Comparison of ENCODE assay signal across 10 cellular contexts in the genomic region with DNA sequence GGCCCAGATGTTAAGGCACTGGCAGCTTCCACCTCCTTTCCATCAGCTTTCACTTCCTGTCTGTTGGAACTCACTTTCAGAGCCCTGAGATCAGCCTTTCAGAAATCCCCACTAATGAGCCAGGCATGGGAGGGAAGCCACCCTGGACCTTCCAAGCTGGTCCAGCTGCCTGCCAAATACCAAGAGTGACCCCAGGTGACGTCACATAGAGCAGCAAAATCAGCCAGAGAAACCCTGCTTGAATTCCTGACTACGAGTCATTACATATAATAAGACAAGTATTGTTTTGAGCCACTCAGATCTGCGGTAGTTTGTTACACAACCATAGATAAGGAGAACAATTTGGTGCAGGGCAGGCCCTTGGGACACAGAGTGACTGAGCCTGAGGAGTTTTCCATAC.
DNase-seq lines count a peak whose midpoint lies in the region; ATAC-seq and TF ChIP-seq lines count a peak whose summit lies in the region.
"Had no signal": no experiment of that assay in that cellular context is flagged by ENCODE, and none has a peak within 500 bp of the region (broad histone marks: within the 10 kb centered on the region; RNA-seq: fewer than 3 reads in every experiment).

No MANE protein-coding gene starts in this region.

- no peaks in the 10 kb centered on the region for H3K36me3 Mint-ChIP-seq in mesothelial cell of epicardium
- H3K36me3 Mint-ChIP-seq: memory B cell had no signal

- no peak for TF ChIP-seq POLR2A in NB4 (IDR thresholded peaks at IDR 0.05; ENCODE audit: extremely low read depth, insufficient read length)

- H3K4me1 Mint-ChIP-seq in mesothelial cell of epicardium, result peaks cover 22% of the 10 kb centered on the region
- H3K4me1 Mint-ChIP-seq: memory B cell had no signal

- TF ChIP-seq CTCF in AG10803 (conservative IDR thresholded peaks at IDR 0.05; ENCODE audit: low read length), result no peak
- TF ChIP-seq CTCF in NB4 (IDR thresholded peaks at IDR 0.05; ENCODE audit: low read depth, low read length), result no peak
- TF ChIP-seq CTCF in choroid plexus epithelial cell (conservative IDR thresholded peaks at IDR 0.05; ENCODE audit: low read depth, low read length), result no peak
- no peak for TF ChIP-seq CTCF in mesothelial cell of epicardium (IDR thresholded peaks at IDR 0.05; ENCODE audit: unreplicated experiment)

- no peak overlapping the region for H3K4me3 ChIP-seq in AG10803 (ENCODE audit: low read length)
- H3K4me3 ChIP-seq in NB4 (ENCODE audit: low read depth, low read length), result no peak overlapping the region
- no peak overlapping the region for H3K4me3 ChIP-seq in choroid plexus epithelial cell (ENCODE audit: low read depth, low read length)

- H3K9me3 Mint-ChIP-seq in mesothelial cell of epicardium, result no peaks in the 10 kb centered on the region
- H3K9me3 Mint-ChIP-seq: memory B cell had no signal

- peak; percentile 96 for DNase-seq in AG10803 (ENCODE audit: low read depth)
- peak; percentile 10 for DNase-seq in NB4 (ENCODE audit: low read depth)
- DNase-seq in choroid plexus epithelial cell (ENCODE audit: low read depth), result peak; percentile 96
- DNase-seq in mesothelial cell of epicardium (ENCODE audit: low spot score in 2 of 2, unreplicated experiment in 2 of 2), result no peak
- no peak for DNase-seq in stimulated activated CD4-positive, alpha-beta T cell treated with anti-CD3 and anti-CD28 coated beads, Interleukin-1b, Interleukin-23, amount 100 ng/mL, for 48 hours
- DNase-seq: activated CD8-positive, alpha-beta memory T cell treated with anti-CD3 and anti-CD28 coated beads, Interleukin-2, amount 50 U/mL, for 48 hours had no signal

- ATAC-seq in HG03457 (IDR thresholded peaks at IDR 0.05; ENCODE audit: unreplicated experiment) (no peak), HG02981 (IDR thresholded peaks at IDR 0.05; ENCODE audit: unreplicated experiment) (no peak), HG02588 (IDR thresholded peaks at IDR 0.05; ENCODE audit: unreplicated experiment) (no peak)

- H3K27me3 Mint-ChIP-seq in mesothelial cell of epicardium (ENCODE audit: low read depth), result peaks cover 2% of the 10 kb centered on the region
- H3K27me3 Mint-ChIP-seq: memory B cell had no signal

- peak overlapping the region; percentile 63 for H3K27ac Mint-ChIP-seq in mesothelial cell of epicardium
- H3K27ac Mint-ChIP-seq: memory B cell had no signal

- no peak overlapping the region for H3K4me3 Mint-ChIP-seq in mesothelial cell of epicardium
- H3K4me3 Mint-ChIP-seq: memory B cell had no signal

Comparison
In these comparisons a context has a peak if more than half of its experiments do, and no peak if none do; other contexts are left out.
1. DNase-seq: peak in AG10803 (single experiment), NB4 (single experiment) and choroid plexus epithelial cell (single experiment); none in mesothelial cell of epicardium (0 of 2) and stimulated activated CD4-positive, alpha-beta T cell treated with anti-CD3 and anti-CD28 coated beads, Interleukin-1b, Interleukin-23, amount 100 ng/mL, for 48 hours (single experiment).